Comparison of ENCODE assay signal across 8 cellular contexts in the genomic region with DNA sequence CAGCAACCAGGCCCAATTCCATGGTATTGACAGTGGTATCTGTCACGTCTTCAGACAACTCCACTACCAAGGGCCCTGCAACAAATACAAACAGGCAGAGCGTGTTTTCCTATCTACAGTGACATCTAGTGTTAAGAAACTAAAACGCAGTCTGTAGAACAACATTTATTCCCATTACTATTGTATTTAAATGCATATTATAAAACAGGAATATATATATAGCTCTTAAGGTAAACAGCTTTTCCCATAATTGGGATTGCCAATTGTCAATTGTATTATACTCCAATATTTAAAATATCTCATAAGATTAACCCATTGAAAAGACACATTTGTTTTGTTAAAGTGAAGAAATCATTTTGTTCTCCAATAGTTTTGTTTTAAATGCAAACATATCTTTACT.
DNase-seq lines count a peak whose midpoint lies in the region; ATAC-seq and TF ChIP-seq lines count a peak whose summit lies in the region.

No MANE protein-coding gene starts in this region.

- 10 to 12% methylated on average over 3 of the region's 3 CpGs for WGBS in thyroid gland, 2 donors

- DNase-seq in NCI-H2107 treated with DMSO at 0.1 percent for 48 hours (lab: John Stamatoyannopoulos, UW; ENCODE audit: unreplicated experiment) (peak; percentile 36), NCI-H2107 (lab: John Stamatoyannopoulos, UW) (no peak), NCI-H2227 (lab: John Stamatoyannopoulos, UW; ENCODE audit: unreplicated experiment) (peak; percentile 67), astrocyte of the spinal cord (ENCODE audit: low read depth, low spot score) (peak; percentile 73), iPS-NIHi7 (ENCODE audit: extremely low spot score) (peak; percentile 42), thyroid gland (peak in 1 of 2 donors; percentile 15), middle frontal gyrus (ENCODE audit: extremely low spot score, low spot score) (no peak)

- TF ChIP-seq CTCF in astrocyte of the spinal cord (IDR thresholded peaks at IDR 0.05; ENCODE audit: low read depth, low read length): peak; percentile 58
- TF ChIP-seq CTCF in thyroid gland (IDR thresholded peaks at IDR 0.05): peak; percentile 18 to 89 (median 63)

- intact Hi-C loops in thyroid gland (cut with DNase I): no loop called here

- H3K9me3 ChIP-seq in thyroid gland: no peaks in the 10 kb centered on the region

- no peak for TF ChIP-seq POLR2A in thyroid gland (IDR thresholded peaks at IDR 0.05)

- H3K27me3 ChIP-seq in thyroid gland: no peaks in the 10 kb centered on the region

- in situ Hi-C loops in astrocyte of the spinal cord (cut with HindIII; ENCODE audit: low sequenced_read_pairs): no loop called here

- H3K4me1 ChIP-seq in thyroid gland: peaks cover 4 to 24% of the 10 kb centered on the region in 2 donors

- H3K4me3 ChIP-seq in astrocyte of the spinal cord (ENCODE audit: low read depth, low read length) (no peak overlapping the region), thyroid gland (replicated peaks in 1 of 3) (no peak overlapping the region)

- H3K27ac ChIP-seq in thyroid gland: peak overlapping the region; percentile 54 to 84 (median 72)

- no peaks in the 10 kb centered on the region for H3K36me3 ChIP-seq in thyroid gland

- peak; percentile 72 for ATAC-seq in HG02870 (IDR thresholded peaks at IDR 0.05; ENCODE audit: unreplicated experiment)

Comparison
In these comparisons a context has a peak if more than half of its experiments do, and no peak if none do; other contexts are left out.
1. DNase-seq: peak in NCI-H2107 treated with DMSO at 0.1 percent for 48 hours (single experiment), NCI-H2227 (single experiment), astrocyte of the spinal cord (single experiment) and iPS-NIHi7 (single experiment); none in NCI-H2107 (single experiment) and middle frontal gyrus (single experiment).